8 cellular contexts compared by ENCODE assay signal in genomic region chr2:68156419-68156818, GRCh38. TPM values are rescaled to one million over a fixed set of nuclear protein-coding genes. Genes with fewer than 3 reads are reported as not detected.
A peak's percentile ranks its signal among the peaks of the same experiment; 100 is the strongest.
DNase-seq lines count a peak whose midpoint lies in the region; ATAC-seq and TF ChIP-seq lines count a peak whose summit lies in the region.

No MANE protein-coding gene starts in this region.

- H3K79me2 ChIP-seq in Karpas-422 (ENCODE audit: low read length): peaks cover 88% of the 10 kb centered on the region

- H3K4me1 Mint-ChIP-seq in natural killer cell: peaks cover 35 to 37% of the 10 kb centered on the region in 2 donors

- peaks cover 7% of the 10 kb centered on the region for H3K36me3 Mint-ChIP-seq in natural killer cell

- H3K27me3 Mint-ChIP-seq in natural killer cell (ENCODE audit: low read depth in 2 of 2): no peaks in the 10 kb centered on the region

- H3K9me2 ChIP-seq in Karpas-422 (replicated peaks; ENCODE audit: insufficient read depth, low read length): no peaks in the 10 kb centered on the region

- H3K9me3 Mint-ChIP-seq in natural killer cell: no peaks in the 10 kb centered on the region

- DNase-seq in AG10803 (ENCODE audit: low read depth): peak; percentile 2
- no peak for DNase-seq in Karpas-422
- no peak for DNase-seq in colonic mucosa
- DNase-seq in natural killer cell: no peak
- no peak for DNase-seq in NCI-H226
- no peak for DNase-seq in stimulated activated CD4-positive, alpha-beta T cell treated with anti-CD3 and anti-CD28 coated beads, Interleukin-4, amount 100 ng/mL, for 4 hours
- no peak for DNase-seq in NCI-H748 (lab: John Stamatoyannopoulos, UW; ENCODE audit: unreplicated experiment)
- no peak for DNase-seq in H4 (ENCODE audit: low spot score)

- peak overlapping the region; percentile 89 for H3K9ac ChIP-seq in Karpas-422 (ENCODE audit: low read length)
- peak overlapping the region; percentile 66 to 88 for H3K9ac ChIP-seq in colonic mucosa (ENCODE audit: low read depth in 2 of 2, low read length in 2 of 2)

- H3K4me3 Mint-ChIP-seq in natural killer cell: peak overlapping the region; percentile 100

- no peak for ATAC-seq in natural killer cell

- 0 out of 2 replicates have a peak overlapping the region, but pooled peaks have one; percentile 76 for H2AFZ ChIP-seq in Karpas-422 (ENCODE audit: low read length)

- H3K4me3 ChIP-seq in AG10803 (ENCODE audit: low read length) (peak overlapping the region; percentile 92), Karpas-422 (ENCODE audit: low read length) (peak overlapping the region; percentile 82), colonic mucosa (peak overlapping the region; percentile 99)

- no peak for TF ChIP-seq CTCF in AG10803 (conservative IDR thresholded peaks at IDR 0.05; ENCODE audit: low read length)
- no peak for TF ChIP-seq CTCF in colonic mucosa (IDR thresholded peaks at IDR 0.05)
- TF ChIP-seq CTCF in natural killer cell (IDR thresholded peaks at IDR 0.05): no peak

- H3K27ac ChIP-seq in Karpas-422 (ENCODE audit: low read length) (peak overlapping the region; percentile 82), colonic mucosa (peak overlapping the region; percentile 85)

- no peaks in the 10 kb centered on the region; the same call in 1 of the 2 replicates for H4K20me1 ChIP-seq in Karpas-422 (ENCODE audit: insufficient read depth, low read depth, low read length)

- H3K36me3 ChIP-seq in Karpas-422 (ENCODE audit: insufficient read depth, low read length) (peaks cover 19% of the 10 kb centered on the region), colonic mucosa (no peaks in the 10 kb centered on the region)

- H3K9me3 ChIP-seq in Karpas-422 (ENCODE audit: low read length) (no peaks in the 10 kb centered on the region), colonic mucosa (no peaks in the 10 kb centered on the region)

- H3K4me2 ChIP-seq in Karpas-422 (ENCODE audit: low read depth, low read length, poor library complexity, severe bottlenecking): peak overlapping the region; percentile 84

- intact Hi-C loops in colonic mucosa (cut with DNase I): no loop called here
- intact Hi-C loops in natural killer cell (cut with micrococcal nuclease): no loop called here

- H3K4me1 ChIP-seq in Karpas-422 (ENCODE audit: low read length) (peaks cover 41% of the 10 kb centered on the region), colonic mucosa (peaks cover 6% of the 10 kb centered on the region)

- H3K27me3 ChIP-seq in Karpas-422 (ENCODE audit: low read length) (no peaks in the 10 kb centered on the region), colonic mucosa (no peaks in the 10 kb centered on the region)

- H3K27ac Mint-ChIP-seq in natural killer cell: peak overlapping the region; percentile 96 to 100

RNA-seq across cellular contexts. Expression of gene PNO1, which starts 1.3 kb away (rescaled TPM):
- 28.3 and 52.2 TPM in 2 replicates for total RNA-seq in Karpas-422 (2014; rRNA removed; shearing (Covaris generic); ENCODE audit: low replicate concordance)
- total RNA-seq in colonic mucosa: 1 to 10 TPM; 6.0 to 9.9 TPM
- 10 to 100 TPM; 19.4 to 25.1 (median 25.0) TPM for total RNA-seq in natural killer cell
- total RNA-seq in H4 (2014; rRNA removed; shearing (Covaris generic)): 26.4 and 28.8 TPM in 2 replicates
